23 cellular contexts compared by ENCODE assay signal in genomic region chr14:32167907-32168306, GRCh38. TPM values are rescaled to one million over a fixed set of nuclear protein-coding genes. Genes with fewer than 3 reads are reported as not detected.
DNase-seq lines count a peak whose midpoint lies in the region; ATAC-seq, FAIRE-seq and TF ChIP-seq lines count a peak whose summit lies in the region.
"Had no signal": no experiment of that assay in that cellular context is flagged by ENCODE, and none has a peak within 500 bp of the region (broad histone marks: within the 10 kb centered on the region; RNA-seq: fewer than 3 reads in every experiment).

No MANE protein-coding gene starts in this region.

- H3K9me3 Mint-ChIP-seq in activated T-cell treated with anti-CD3 and anti-CD28 coated beads, Interleukin-2, amount 50 U/mL, for 4 hours, result no peaks in the 10 kb centered on the region
- peaks cover 0 to 2% (median 0%) of the 10 kb centered on the region in 8 donors for H3K9me3 Mint-ChIP-seq in CD4-positive, alpha-beta memory T cell
- H3K9me3 Mint-ChIP-seq: CD8-positive, alpha-beta T cell had no signal

- H3K9me3 ChIP-seq in CD4-positive, alpha-beta memory T cell (ENCODE audit: control insufficient read depth in 1 of 2, low read length in 2 of 2), result no peaks in the 10 kb centered on the region
- H3K9me3 ChIP-seq: BLaER1 had no signal

- H3K27me3 ChIP-seq in bronchial epithelial cell (ENCODE audit: control insufficient read depth, insufficient read depth, low read length), result no peaks in the 10 kb centered on the region
- no peaks in the 10 kb centered on the region for H3K27me3 ChIP-seq in kidney epithelial cell (ENCODE audit: control insufficient read depth, insufficient read depth, low read length)
- H3K27me3 ChIP-seq in CD4-positive, alpha-beta memory T cell (ENCODE audit: insufficient read depth, low read length), result no peaks in the 10 kb centered on the region
- H3K27me3 ChIP-seq: BLaER1 had no signal

- no peak overlapping the region for H3K4me3 Mint-ChIP-seq in activated T-cell treated with anti-CD3 and anti-CD28 coated beads, Interleukin-2, amount 50 U/mL, for 4 hours
- no peak overlapping the region for H3K4me3 Mint-ChIP-seq in CD4-positive, alpha-beta memory T cell
- H3K4me3 Mint-ChIP-seq: CD8-positive, alpha-beta T cell; H9 had no signal

- CTCF ChIA-PET in CD4-positive, alpha-beta memory T cell (lab: Charles Lee; ENCODE audit: partially characterized antibody), result interaction anchor here (1.1 kb wide), 1 partner anchor 241 kb away, joined by 3 read pairs; no protein-coding TSS in a partner anchor

- no peak overlapping the region for H3K27ac Mint-ChIP-seq in CD4-positive, alpha-beta memory T cell
- H3K27ac Mint-ChIP-seq: CD8-positive, alpha-beta T cell; H9 had no signal

- no peak overlapping the region for H3K27ac ChIP-seq in CD4-positive, alpha-beta memory T cell (ENCODE audit: low read depth, low read length)
- H3K27ac ChIP-seq: BLaER1, HL-60, KMS-11 had no signal

- no peaks in the 10 kb centered on the region for H3K4me1 ChIP-seq in CD4-positive, alpha-beta memory T cell (ENCODE audit: insufficient read depth, low read length)
- H3K4me1 ChIP-seq: BLaER1 had no signal

- no peaks in the 10 kb centered on the region for H3K27me3 Mint-ChIP-seq in activated T-cell treated with anti-CD3 and anti-CD28 coated beads, Interleukin-2, amount 50 U/mL, for 4 hours (ENCODE audit: low read depth)
- H3K27me3 Mint-ChIP-seq in CD4-positive, alpha-beta memory T cell, result no peaks in the 10 kb centered on the region

- no peaks in the 10 kb centered on the region for H3K4me1 Mint-ChIP-seq in activated T-cell treated with anti-CD3 and anti-CD28 coated beads, Interleukin-2, amount 50 U/mL, for 4 hours (ENCODE audit: low read depth)
- H3K4me1 Mint-ChIP-seq in CD4-positive, alpha-beta memory T cell, result no peaks in the 10 kb centered on the region

- in situ Hi-C loops in Caki2 (cut with HindIII; ENCODE audit: low pct_unique_long_range_greater_than_20kb, low sequenced_read_pairs), result no loop called here

- intact Hi-C loops in CD4-positive, alpha-beta memory T cell (cut with micrococcal nuclease), result no loop called here

- no peak for TF ChIP-seq CTCF in bronchial epithelial cell (IDR thresholded peaks at IDR 0.05; ENCODE audit: insufficient read depth, low read length, severe bottlenecking)
- TF ChIP-seq CTCF in kidney epithelial cell (IDR thresholded peaks at IDR 0.05; ENCODE audit: insufficient read depth, low read length, poor library complexity, severe bottlenecking), result no peak

- DNase-seq in Caki2 (ENCODE audit: low read depth) (peak; percentile 77), M059J (ENCODE audit: low read depth) (peak; percentile 21), bronchial epithelial cell (ENCODE audit: low read depth) (peak; percentile 63), kidney epithelial cell (ENCODE audit: low read depth) (peak; percentile 14)
- no peak for DNase-seq in activated T-cell treated with anti-CD3 and anti-CD28 coated beads, Interleukin-2, amount 50 U/mL, for 4 hours
- DNase-seq in CD4-positive, alpha-beta memory T cell, result no peak
- DNase-seq: CD8-positive, alpha-beta T cell; H9; MV-4-11; NCI-H1105 treated with DMSO at 0.1 percent for 48 hours; NCI-H2081; NCI-H2171 treated with DMSO at 0.1 percent for 48 hours; NCI-H446; NCI-H526; OCI-M1; Right ventricle myocardium superior had no signal

- FAIRE-seq in bronchial epithelial cell (lab: Jason Lieb, UNC), result no peak

- H3K4me3 ChIP-seq in bronchial epithelial cell (ENCODE audit: low read depth, low read length) (no peak overlapping the region), kidney epithelial cell (ENCODE audit: low read depth, low read length) (no peak overlapping the region)
- no peak overlapping the region for H3K4me3 ChIP-seq in CD4-positive, alpha-beta memory T cell (ENCODE audit: low read length in 2 of 2)
- H3K4me3 ChIP-seq: BLaER1 had no signal

- H3K36me3 Mint-ChIP-seq in activated T-cell treated with anti-CD3 and anti-CD28 coated beads, Interleukin-2, amount 50 U/mL, for 4 hours (ENCODE audit: insufficient read depth), result no peaks in the 10 kb centered on the region
- no peaks in the 10 kb centered on the region for H3K36me3 Mint-ChIP-seq in CD4-positive, alpha-beta memory T cell
- H3K36me3 Mint-ChIP-seq: CD8-positive, alpha-beta T cell had no signal

- ATAC-seq in activated T-cell treated with anti-CD3 and anti-CD28 coated beads, Interleukin-2, amount 50 U/mL, for 4 hours, result no peak
- ATAC-seq in HG03097 (IDR thresholded peaks at IDR 0.05; ENCODE audit: low FRiP score, unreplicated experiment) (no peak), GM19395 (IDR thresholded peaks at IDR 0.05; ENCODE audit: unreplicated experiment) (no peak)
- ATAC-seq: CD8-positive, alpha-beta T cell had no signal

- POLR2A ChIA-PET in CD4-positive, alpha-beta memory T cell (lab: Charles Lee; ENCODE audit: partially characterized antibody), result no interaction called here

- H3K36me3 ChIP-seq in bronchial epithelial cell (ENCODE audit: control insufficient read depth, insufficient read depth, low read length), result no peaks in the 10 kb centered on the region
- H3K36me3 ChIP-seq in kidney epithelial cell (ENCODE audit: control insufficient read depth, insufficient read depth, low read length), result no peaks in the 10 kb centered on the region
- no peaks in the 10 kb centered on the region for H3K36me3 ChIP-seq in CD4-positive, alpha-beta memory T cell (ENCODE audit: insufficient read depth, low read length)
- H3K36me3 ChIP-seq: BLaER1 had no signal

RNA-seq across cellular contexts. Expression of gene RNU6-7, which starts 33.9 kb away (rescaled TPM):
- total RNA-seq in Caki2 (2014; rRNA removed; shearing (Covaris generic); ENCODE audit: low replicate concordance), result not detected in 2 replicates
- total RNA-seq in M059J (2014; rRNA removed; shearing (Covaris generic)), result not detected in 2 replicates
- total RNA-seq in bronchial epithelial cell, result not detected in 2 replicates
- not detected in 2 replicates for total RNA-seq in kidney epithelial cell
- not detected for total RNA-seq in activated T-cell treated with anti-CD3 and anti-CD28 coated beads, Interleukin-2, amount 50 U/mL, for 4 hours
- not detected for total RNA-seq in CD4-positive, alpha-beta memory T cell
- polyA plus RNA-seq in CD4-positive, alpha-beta memory T cell, result not detected
- total RNA-seq: CD8-positive, alpha-beta T cell; H9; HT-29; Right ventricle myocardium superior; SK-MEL-5 had no signal

RNA-seq across cellular contexts. Expression of gene RNU6-8, which starts 35.2 kb away (rescaled TPM):
- total RNA-seq in Caki2 (2014; rRNA removed; shearing (Covaris generic); ENCODE audit: low replicate concordance), result not detected in 2 replicates
- not detected in 2 replicates for total RNA-seq in M059J (2014; rRNA removed; shearing (Covaris generic))
- total RNA-seq in bronchial epithelial cell, result not detected in 2 replicates
- total RNA-seq in kidney epithelial cell, result not detected in 2 replicates
- total RNA-seq in activated T-cell treated with anti-CD3 and anti-CD28 coated beads, Interleukin-2, amount 50 U/mL, for 4 hours, result not detected
- not detected for total RNA-seq in CD4-positive, alpha-beta memory T cell
- polyA plus RNA-seq in CD4-positive, alpha-beta memory T cell, result not detected
- total RNA-seq: CD8-positive, alpha-beta T cell; H9; HT-29; Right ventricle myocardium superior; SK-MEL-5 had no signal

Comparison
In these comparisons a context has a peak if more than half of its experiments do, and no peak if none do; other contexts are left out.
1. DNase-seq: peak in Caki2 (single experiment), M059J (single experiment), bronchial epithelial cell (single experiment) and kidney epithelial cell (single experiment); none in activated T-cell treated with anti-CD3 and anti-CD28 coated beads, Interleukin-2, amount 50 U/mL, for 4 hours (single experiment) and CD4-positive, alpha-beta memory T cell (0 of 5).